Comparison of ENCODE assay signal across 14 cellular contexts in the genomic region with DNA sequence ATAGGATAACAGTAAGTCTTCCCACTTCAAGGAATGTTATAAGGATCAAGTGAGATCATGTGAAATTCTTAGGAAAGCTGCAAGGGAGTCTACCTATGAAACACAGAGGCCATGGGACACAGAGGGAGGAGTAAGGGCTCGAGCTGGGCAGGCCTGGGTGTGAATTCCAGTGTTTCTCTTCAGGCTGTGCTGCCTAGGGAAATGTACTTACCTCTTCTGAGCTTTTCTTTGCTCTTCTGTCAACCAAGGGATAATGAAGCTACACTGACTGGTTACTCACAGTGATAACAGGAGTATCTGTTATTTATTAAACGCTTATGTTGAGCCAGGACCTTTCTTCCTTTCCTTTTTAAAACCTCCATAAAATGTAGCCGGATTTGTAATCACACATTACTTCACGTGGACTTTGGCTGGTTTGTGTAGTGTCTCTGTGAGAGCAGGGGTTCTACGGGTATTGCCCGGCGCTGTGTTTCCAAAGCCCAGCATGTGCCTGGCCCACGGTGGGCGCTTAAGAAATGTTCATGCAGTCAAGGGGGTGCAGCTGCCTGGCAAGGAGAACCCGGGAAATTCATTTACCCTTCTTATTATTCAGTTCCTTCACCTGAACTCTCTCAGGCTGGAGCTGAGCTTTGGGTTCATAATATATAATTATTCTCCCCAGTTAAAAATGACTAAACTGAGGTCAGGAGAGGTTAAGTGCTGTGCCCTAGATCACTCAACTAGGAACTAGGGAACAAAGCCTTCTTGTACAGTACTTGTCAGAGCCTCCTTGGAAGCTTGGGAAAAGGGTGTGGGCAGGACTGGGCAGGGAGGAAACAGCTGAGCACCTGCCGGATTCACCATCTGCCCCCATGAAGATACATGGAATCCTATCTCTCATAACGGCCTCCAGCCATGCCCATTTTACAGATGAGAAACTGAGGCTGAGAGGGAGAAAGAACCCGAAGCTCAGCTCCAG.
DNase-seq lines count a peak whose midpoint lies in the region; ATAC-seq and FAIRE-seq lines count a peak whose summit lies in the region.
"Had no signal": no experiment of that assay in that cellular context is flagged by ENCODE, and none has a peak within 500 bp of the region (broad histone marks: within the 10 kb centered on the region; RNA-seq: fewer than 3 reads in every experiment).

No MANE protein-coding gene starts in this region.

- WGBS in GM23248 (ENCODE audit: low coverage in 1 of 2, low lambda C conversion rate in 2 of 2, missing lambda C conversion rate in 2 of 2), 2 experiments, result 44 to 51% methylated on average over 13 of the region's 13 CpGs

- H3K27ac ChIP-seq in GM23248 (peak overlapping the region; percentile 95), angular gyrus (ENCODE audit: low read depth, low read length) (peak overlapping the region; percentile 22), skeletal muscle tissue (ENCODE audit: low read depth, low read length) (peak overlapping the region; percentile 44)

- H3K9me3 ChIP-seq in GM23248 (ENCODE audit: low read depth) (no peaks in the 10 kb centered on the region), skeletal muscle tissue (ENCODE audit: control insufficient read depth in 3 of 3, low read length in 3 of 3) (no peaks in the 10 kb centered on the region)
- H3K9me3 ChIP-seq: BE2C had no signal

- peaks cover 60% of the 10 kb centered on the region for H3F3A ChIP-seq in GM23248 (ENCODE audit: insufficient read depth)

- H3K9ac ChIP-seq in GM23248, result peak overlapping the region; percentile 76
- no peak overlapping the region for H3K9ac ChIP-seq in skeletal muscle tissue (ENCODE audit: low read depth in 1 of 3, low read length in 3 of 3)

- H3K4me1 ChIP-seq in GM23248 (ENCODE audit: insufficient read depth) (peaks cover 74% of the 10 kb centered on the region), skeletal muscle tissue (ENCODE audit: control insufficient read depth in 3 of 3, insufficient read depth in 3 of 3, low read length in 3 of 3) (peaks cover 27 to 36% (median 29%) of the 10 kb centered on the region in 3 donors)
- H3K4me1 ChIP-seq: BE2C had no signal

- in situ Hi-C loops in GM23248 (cut with MboI), result no loop called here

- H2AFZ ChIP-seq in GM23248, result no peak overlapping the region

- H3K4me3 ChIP-seq in GM23248 (peak overlapping the region; percentile 44; the same call in 1 of the 2 replicates), skeletal muscle tissue (ENCODE audit: low read length in 3 of 3) (no peak overlapping the region)

- peak overlapping the region; percentile 82 for H3K4me2 ChIP-seq in GM23248 (ENCODE audit: unreplicated experiment)

- no peak for ATAC-seq in GM19452 (IDR thresholded peaks at IDR 0.05; ENCODE audit: unreplicated experiment)
- ATAC-seq: naive thymus-derived CD4-positive, alpha-beta T cell had no signal

- no peaks in the 10 kb centered on the region for H4K20me1 ChIP-seq in GM23248 (ENCODE audit: insufficient read depth)

- H3K36me3 ChIP-seq in GM23248 (ENCODE audit: low read depth), result no peaks in the 10 kb centered on the region
- H3K36me3 ChIP-seq in skeletal muscle tissue (ENCODE audit: control insufficient read depth in 3 of 3, insufficient read depth in 3 of 3, low read length in 3 of 3), result no peaks in the 10 kb centered on the region
- H3K36me3 ChIP-seq: BE2C had no signal

- no peaks in the 10 kb centered on the region for H3K9me2 ChIP-seq in GM23248 (ENCODE audit: insufficient read depth)

- peak; percentile 30 for FAIRE-seq in islet of Langerhans (lab: Jason Lieb, UNC)

- H3K79me2 ChIP-seq in GM23248 (ENCODE audit: insufficient read depth), result peaks cover 51% of the 10 kb centered on the region

- no peak for DNase-seq in GM23248
- no peak for DNase-seq in superior temporal gyrus (ENCODE audit: extremely low spot score)
- no peak for DNase-seq in epidermal melanocyte (ENCODE audit: insufficient read length, low spot score)
- DNase-seq in activated naive CD4-positive, alpha-beta T cell (lab: John Stamatoyannopoulos, UW), result no peak
- DNase-seq: activated CD4-positive, alpha-beta T cell treated with anti-CD3 and anti-CD28 coated beads, Interleukin-2, amount 10 ng/mL, durations not matched to agents 24 days and 14 days; BE2C; DMS 273 treated with DMSO at 0.1 percent for 48 hours; glutamatergic neuron; naive thymus-derived CD4-positive, alpha-beta T cell; NCI-H2081 treated with DMSO at 0.1 percent for 48 hours had no signal

- H3K27me3 ChIP-seq in GM23248 (replicated peaks; ENCODE audit: insufficient read depth) (no peaks in the 10 kb centered on the region), skeletal muscle tissue (ENCODE audit: control insufficient read depth in 3 of 3, insufficient read depth in 3 of 3, low read length in 3 of 3) (peaks cover 2 to 32% (median 12%) of the 10 kb centered on the region in 3 donors)

Comparison
In these comparisons a context has a peak if more than half of its experiments do, and no peak if none do; other contexts are left out.
1. H3K27ac ChIP-seq: peak in every context shown above with its lines; median percentile 95 in GM23248; 44 in skeletal muscle tissue; 22 in angular gyrus.